8 cellular contexts compared by ENCODE assay signal in the genomic region with DNA sequence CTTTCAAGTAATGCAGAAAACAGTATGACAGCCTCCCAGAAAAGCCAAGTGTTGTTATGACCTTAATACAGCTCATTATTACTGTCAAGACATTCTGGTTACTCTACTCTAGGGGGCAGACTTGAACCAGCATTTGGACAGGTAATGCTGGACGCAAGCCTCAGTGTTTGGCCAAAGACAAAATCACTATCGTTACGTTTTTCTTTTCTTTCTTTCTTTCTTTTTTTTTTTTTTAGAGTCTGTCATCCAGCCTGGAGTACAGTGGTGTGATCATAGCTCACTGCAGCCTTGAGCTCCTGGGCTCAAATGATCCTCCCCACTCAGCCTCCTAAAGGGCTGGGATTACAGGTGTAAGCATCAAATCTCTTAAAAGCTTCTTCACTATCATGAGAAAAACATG. TPM values are rescaled to one million over a fixed set of nuclear protein-coding genes. Genes with fewer than 3 reads are reported as not detected.
DNase-seq lines count a peak whose midpoint lies in the region; TF ChIP-seq lines count a peak whose summit lies in the region.

No MANE protein-coding gene starts in this region.

- H3K9me3 ChIP-seq in endodermal cell (ENCODE audit: control insufficient read depth, low read length) (peaks cover 12% of the 10 kb centered on the region), mesenchymal stem cell (ENCODE audit: control insufficient read depth, low read length) (peaks cover 10% of the 10 kb centered on the region)

- H3K4me3 ChIP-seq in AG04449 (ENCODE audit: low read depth, low read length) (no peak overlapping the region), GM06990 (replicated peaks; ENCODE audit: low read depth, low read length) (no peak overlapping the region), H7 (ENCODE audit: insufficient read depth, low read depth, low read length) (no peak overlapping the region), endodermal cell (ENCODE audit: low read length) (no peak overlapping the region), mesenchymal stem cell (ENCODE audit: insufficient read depth in 1 of 2, low read depth in 1 of 2, low read length in 2 of 2) (no peak overlapping the region)

- H2AFZ ChIP-seq in mesenchymal stem cell (ENCODE audit: low read depth, low read length): no peak overlapping the region

- WGBS in endodermal cell (ENCODE audit: insufficient coverage in 1 of 2, insufficient read length in 1 of 2), 2 experiments: 18% methylated on average over 3 of the region's 3 CpGs; no CpG with 5 or more reads in 1 of the 2 experiments
- 5% methylated on average over 2 of the region's 3 CpGs for WGBS in mesenchymal stem cell

- no peak overlapping the region for H2AK5ac ChIP-seq in mesenchymal stem cell (ENCODE audit: low read length, severe bottlenecking)

- POLR2A ChIA-PET in AG04449 (lab: Yijun Ruan, JAX): interaction anchor here (0.7 to 1.1 kb wide), 5 partner anchors 29 to 200 kb away, joined by 3 to 5 read pairs (median 4); a partner anchor contains a TSS

- no peak overlapping the region for H3K4ac ChIP-seq in mesenchymal stem cell (ENCODE audit: low read depth in 1 of 2, low read length in 2 of 2)

- H2BK120ac ChIP-seq in mesenchymal stem cell (ENCODE audit: low read depth, low read length): no peak overlapping the region

- no peak overlapping the region for H3K4me3 Mint-ChIP-seq in endodermal cell
- no peak overlapping the region for H3K4me3 Mint-ChIP-seq in activated T-helper 1 cell treated with anti-CD3 and anti-CD28 coated beads, Interleukin-12 subunit alpha, Interleukin-12 subunit beta, Interleukin-2, Interleukin-4 antibody, amounts not matched to agents 30 ng/mL and 10 ng/mL and 1 ng/mL, durations not matched to agents 14 hours and 24 hours and 36 hours

- H3K4me1 ChIP-seq in endodermal cell (ENCODE audit: control insufficient read depth, insufficient read depth, low read length) (no peaks in the 10 kb centered on the region), mesenchymal stem cell (ENCODE audit: control insufficient read depth, insufficient read depth, low read depth, low read length) (no peaks in the 10 kb centered on the region)

- H3K4me1 Mint-ChIP-seq in endodermal cell: no peaks in the 10 kb centered on the region
- H3K4me1 Mint-ChIP-seq in activated T-helper 1 cell treated with anti-CD3 and anti-CD28 coated beads, Interleukin-12 subunit alpha, Interleukin-12 subunit beta, Interleukin-2, Interleukin-4 antibody, amounts not matched to agents 30 ng/mL and 10 ng/mL and 1 ng/mL, durations not matched to agents 14 hours and 24 hours and 36 hours (ENCODE audit: low read depth): peaks cover 11% of the 10 kb centered on the region

- TF ChIP-seq CTCF in AG04449 (IDR thresholded peaks at IDR 0.05; ENCODE audit: insufficient read depth, low read length, missing control alignments) (peak; percentile 66), GM06990 (IDR thresholded peaks at IDR 0.05; ENCODE audit: insufficient read depth, low read length, poor library complexity, severe bottlenecking) (peak; percentile 66), endodermal cell (conservative IDR thresholded peaks at IDR 0.05) (peak; percentile 85)

- H3K27me3 Mint-ChIP-seq in endodermal cell (ENCODE audit: insufficient read depth): no peaks in the 10 kb centered on the region
- peaks cover 2% of the 10 kb centered on the region for H3K27me3 Mint-ChIP-seq in activated T-helper 1 cell treated with anti-CD3 and anti-CD28 coated beads, Interleukin-12 subunit alpha, Interleukin-12 subunit beta, Interleukin-2, Interleukin-4 antibody, amounts not matched to agents 30 ng/mL and 10 ng/mL and 1 ng/mL, durations not matched to agents 14 hours and 24 hours and 36 hours (ENCODE audit: insufficient read depth)

- H4K91ac ChIP-seq in mesenchymal stem cell (ENCODE audit: low read length): no peak overlapping the region

- no peak overlapping the region for H3K18ac ChIP-seq in mesenchymal stem cell (ENCODE audit: low read depth in 1 of 2, low read length in 2 of 2)

- no peak overlapping the region for H3K27ac Mint-ChIP-seq in endodermal cell
- H3K27ac Mint-ChIP-seq in activated T-helper 1 cell treated with anti-CD3 and anti-CD28 coated beads, Interleukin-12 subunit alpha, Interleukin-12 subunit beta, Interleukin-2, Interleukin-4 antibody, amounts not matched to agents 30 ng/mL and 10 ng/mL and 1 ng/mL, durations not matched to agents 14 hours and 24 hours and 36 hours: no peak overlapping the region

- H3K36me3 Mint-ChIP-seq in endodermal cell (ENCODE audit: low read depth): peaks cover 7% of the 10 kb centered on the region
- no peaks in the 10 kb centered on the region for H3K36me3 Mint-ChIP-seq in activated T-helper 1 cell treated with anti-CD3 and anti-CD28 coated beads, Interleukin-12 subunit alpha, Interleukin-12 subunit beta, Interleukin-2, Interleukin-4 antibody, amounts not matched to agents 30 ng/mL and 10 ng/mL and 1 ng/mL, durations not matched to agents 14 hours and 24 hours and 36 hours (ENCODE audit: low read depth)

- H2BK12ac ChIP-seq in mesenchymal stem cell (ENCODE audit: low read length in 2 of 2): no peak overlapping the region

- CTCF ChIA-PET in AG04449 (lab: Yijun Ruan, JAX): interaction anchor here (0.6 to 11.1 kb wide), 52 partner anchors 13 to 919 kb away, joined by 3 to 406 read pairs (median 5); a partner anchor contains a TSS

- no peak overlapping the region for H2BK15ac ChIP-seq in mesenchymal stem cell (ENCODE audit: low read depth, poor library complexity, severe bottlenecking)

- no peak overlapping the region for H2BK5ac ChIP-seq in mesenchymal stem cell (ENCODE audit: low read depth, low read length, poor library complexity, severe bottlenecking)

- H3K4me2 ChIP-seq in mesenchymal stem cell (ENCODE audit: low read length, poor library complexity, severe bottlenecking): no peak overlapping the region

- no peak overlapping the region for H3K23ac ChIP-seq in mesenchymal stem cell (ENCODE audit: low read length in 2 of 2)

- H3K9me3 Mint-ChIP-seq in endodermal cell: peaks cover 33% of the 10 kb centered on the region
- H3K9me3 Mint-ChIP-seq in activated T-helper 1 cell treated with anti-CD3 and anti-CD28 coated beads, Interleukin-12 subunit alpha, Interleukin-12 subunit beta, Interleukin-2, Interleukin-4 antibody, amounts not matched to agents 30 ng/mL and 10 ng/mL and 1 ng/mL, durations not matched to agents 14 hours and 24 hours and 36 hours: no peaks in the 10 kb centered on the region

- peak; percentile 12 for DNase-seq in AG04449 (ENCODE audit: low read depth, low spot score)
- DNase-seq in GM06990 (ENCODE audit: extremely low read depth, insufficient read length): no peak
- DNase-seq in H7: peak; percentile 67
- DNase-seq in KG1 (lab: John Stamatoyannopoulos, UW): peak; percentile 35
- DNase-seq in RKO (ENCODE audit: low spot score): peak; percentile 73
- DNase-seq in endodermal cell: peak; percentile 54
- DNase-seq in mesenchymal stem cell: peak; percentile 67
- no peak for DNase-seq in activated T-helper 1 cell treated with anti-CD3 and anti-CD28 coated beads, Interleukin-12 subunit alpha, Interleukin-12 subunit beta, Interleukin-2, Interleukin-4 antibody, amounts not matched to agents 30 ng/mL and 10 ng/mL and 1 ng/mL, durations not matched to agents 14 hours and 24 hours and 36 hours (ENCODE audit: low spot score)

- no peak overlapping the region for H3K14ac ChIP-seq in mesenchymal stem cell (ENCODE audit: low read length in 2 of 2)

- no peaks in the 10 kb centered on the region for H3K79me1 ChIP-seq in mesenchymal stem cell (replicated peaks; ENCODE audit: low read length, poor library complexity, severe bottlenecking)

- H3K9ac ChIP-seq in endodermal cell (ENCODE audit: extremely low read depth, low read length, poor library complexity, severe bottlenecking): no peak overlapping the region
- no peak overlapping the region for H3K9ac ChIP-seq in mesenchymal stem cell (ENCODE audit: low read length)

- H3K27me3 ChIP-seq in GM06990 (replicated peaks; ENCODE audit: control insufficient read depth, insufficient read depth, low read length): no peaks in the 10 kb centered on the region
- H3K27me3 ChIP-seq in H7 (ENCODE audit: control insufficient read depth, insufficient read depth, low read length): no peaks in the 10 kb centered on the region
- H3K27me3 ChIP-seq in endodermal cell (ENCODE audit: control insufficient read depth, insufficient read depth, low read length, poor library complexity, severe bottlenecking): no peaks in the 10 kb centered on the region
- H3K27me3 ChIP-seq in mesenchymal stem cell (ENCODE audit: control insufficient read depth in 1 of 2, insufficient read depth in 1 of 2, low read length in 2 of 2): no peaks in the 10 kb centered on the region

- H4K8ac ChIP-seq in mesenchymal stem cell (ENCODE audit: low read length): no peak overlapping the region

- H3K36me3 ChIP-seq in GM06990 (ENCODE audit: control insufficient read depth, insufficient read depth, low read length): no peaks in the 10 kb centered on the region
- H3K36me3 ChIP-seq in H7 (replicated peaks; ENCODE audit: control insufficient read depth, insufficient read depth, low read length): no peaks in the 10 kb centered on the region
- H3K36me3 ChIP-seq in endodermal cell (ENCODE audit: control insufficient read depth, insufficient read depth, low read length): no peaks in the 10 kb centered on the region
- no peaks in the 10 kb centered on the region for H3K36me3 ChIP-seq in mesenchymal stem cell (ENCODE audit: control insufficient read depth in 1 of 2, insufficient read depth in 2 of 2, low read depth in 1 of 2, low read length in 2 of 2)

- no peak overlapping the region for H3K27ac ChIP-seq in endodermal cell (ENCODE audit: low read depth, low read length)
- H3K27ac ChIP-seq in mesenchymal stem cell (ENCODE audit: low read length, poor library complexity, severe bottlenecking): no peak overlapping the region

- intact Hi-C loops in activated T-helper 1 cell treated with anti-CD3 and anti-CD28 coated beads, Interleukin-12 subunit alpha, Interleukin-12 subunit beta, Interleukin-2, Interleukin-4 antibody, amounts not matched to agents 30 ng/mL and 10 ng/mL and 1 ng/mL, durations not matched to agents 14 hours and 24 hours and 36 hours (cut with micrococcal nuclease): loop anchor here (1.0 to 10.0 kb wide), 7 partner anchors 127 to 1172 kb away; no protein-coding TSS in a partner anchor

RNA-seq across cellular contexts. Expression of a gene that starts 29.4 kb away (rescaled TPM):
- 3.8 and 4.8 TPM in 2 replicates for total RNA-seq in H7 (2014; rRNA removed; shearing (Covaris generic))
- total RNA-seq in endodermal cell: 1 to 10 TPM; 5.8 to 7.8 TPM
- 17.6 TPM for polyA plus RNA-seq in endodermal cell (2013, experiment 1 of 2)
- polyA plus RNA-seq in endodermal cell (2013, experiment 2 of 2): 15.0 TPM
- polyA plus RNA-seq in mesenchymal stem cell (2013, experiment 1 of 2): 23.8 TPM
- polyA plus RNA-seq in mesenchymal stem cell (2013, experiment 2 of 2): 26.0 TPM
- total RNA-seq in activated T-helper 1 cell treated with anti-CD3 and anti-CD28 coated beads, Interleukin-12 subunit alpha, Interleukin-12 subunit beta, Interleukin-2, Interleukin-4 antibody, amounts not matched to agents 30 ng/mL and 10 ng/mL and 1 ng/mL, durations not matched to agents 14 hours and 24 hours and 36 hours: 0.13 and 0.34 TPM in 2 replicates

Comparison
In these comparisons a context has a peak if more than half of its experiments do, and no peak if none do; other contexts are left out.
1. DNase-seq: peak in AG04449 (single experiment), H7 (single experiment), KG1 (single experiment), RKO (single experiment), endodermal cell (single experiment) and mesenchymal stem cell (single experiment); none in GM06990 (single experiment) and activated T-helper 1 cell treated with anti-CD3 and anti-CD28 coated beads, Interleukin-12 subunit alpha, Interleukin-12 subunit beta, Interleukin-2, Interleukin-4 antibody, amounts not matched to agents 30 ng/mL and 10 ng/mL and 1 ng/mL, durations not matched to agents 14 hours and 24 hours and 36 hours (single experiment).
2. Peak in every context shown above with its lines, with median percentiles within 50 percentile points of each other: CTCF ChIP-seq.